Comparison of ENCODE assay signal across 11 cellular contexts in the genomic region with DNA sequence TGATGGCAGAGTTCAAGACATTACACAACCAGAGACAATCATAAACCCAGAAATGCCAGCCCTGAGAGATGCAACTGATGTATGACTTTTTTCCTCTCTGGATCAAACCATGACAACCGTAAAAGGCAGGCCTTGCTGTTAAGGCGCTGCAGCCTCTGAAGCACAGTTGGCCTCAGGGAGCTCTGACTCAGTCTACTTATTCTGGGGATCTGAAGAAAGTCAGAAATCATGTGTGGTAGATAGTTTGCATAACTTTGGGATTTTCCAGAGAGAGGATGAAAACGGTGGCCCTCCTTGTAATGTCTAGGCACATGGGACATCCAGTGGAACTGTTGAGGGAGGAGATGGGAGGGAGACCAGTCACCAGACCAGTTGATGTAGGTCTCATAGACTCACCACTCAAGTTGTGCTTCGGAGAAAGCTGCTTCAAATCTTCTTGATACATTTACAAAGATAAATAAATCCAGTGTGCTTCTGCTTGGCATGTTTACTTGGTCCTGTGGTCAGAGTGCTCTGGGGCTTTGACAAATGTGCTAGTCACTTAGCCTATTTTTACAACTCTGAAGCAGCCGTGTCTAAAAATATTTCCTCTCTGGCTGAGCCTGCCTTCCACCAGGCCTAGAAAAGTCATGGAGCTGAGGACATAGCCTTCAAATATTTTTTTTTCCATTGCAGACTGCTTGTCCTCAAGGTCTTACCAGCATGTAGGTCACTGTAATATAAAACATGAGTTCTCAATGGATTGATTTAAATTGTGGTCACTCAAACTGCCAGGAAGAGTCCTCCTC. TPM values are rescaled to one million over a fixed set of nuclear protein-coding genes. Genes with fewer than 3 reads are reported as not detected.
A peak's percentile ranks its signal among the peaks of the same experiment; 100 is the strongest.
DNase-seq lines count a peak whose midpoint lies in the region; ATAC-seq and TF ChIP-seq lines count a peak whose summit lies in the region.
"Had no signal": no experiment of that assay in that cellular context is flagged by ENCODE, and none has a peak within 500 bp of the region (broad histone marks: within the 10 kb centered on the region; RNA-seq: fewer than 3 reads in every experiment).

No MANE protein-coding gene starts in this region.

- peaks cover 21% of the 10 kb centered on the region for H3K36me3 Mint-ChIP-seq in HFFc6 (ENCODE audit: low read depth)

- peaks cover 69% of the 10 kb centered on the region for H3K4me1 Mint-ChIP-seq in HFFc6 (ENCODE audit: low read depth)

- H3K4me3 Mint-ChIP-seq in HFFc6: peak overlapping the region; percentile 68
- H3K4me3 Mint-ChIP-seq: endodermal cell; naive thymus-derived CD8-positive, alpha-beta T cell had no signal

- TF ChIP-seq CTCF in HFFc6 (IDR thresholded peaks at IDR 0.05): no peak

- H3K27me3 Mint-ChIP-seq in HFFc6 (ENCODE audit: insufficient read depth): no peaks in the 10 kb centered on the region
- H3K27me3 Mint-ChIP-seq: naive thymus-derived CD8-positive, alpha-beta T cell had no signal

- no peaks in the 10 kb centered on the region for H3K9me3 Mint-ChIP-seq in HFFc6
- H3K9me3 Mint-ChIP-seq: naive thymus-derived CD8-positive, alpha-beta T cell had no signal

- no peak for ATAC-seq in HG03521 (IDR thresholded peaks at IDR 0.05; ENCODE audit: unreplicated experiment)
- ATAC-seq: naive thymus-derived CD8-positive, alpha-beta T cell had no signal

- peak; percentile 90 for DNase-seq in HFFc6
- DNase-seq in astrocyte of the hippocampus (ENCODE audit: low read depth, low spot score): peak; percentile 66
- DNase-seq in hepatic stellate cell (ENCODE audit: low spot score): peak; percentile 60
- peak; percentile 76 for DNase-seq in stromal cell of bone marrow (ENCODE audit: low read depth)
- DNase-seq in NCI-H1417 (lab: John Stamatoyannopoulos, UW): no peak
- DNase-seq in NCI-H2081 treated with DMSO at 0.1 percent for 48 hours (lab: John Stamatoyannopoulos, UW): no peak
- DNase-seq in NCI-H748 (lab: John Stamatoyannopoulos, UW; ENCODE audit: unreplicated experiment): no peak
- DNase-seq: endodermal cell; naive thymus-derived CD8-positive, alpha-beta T cell; NCI-H1417 treated with DMSO at 0.1 percent for 48 hours had no signal

- peak overlapping the region; percentile 91 for H3K27ac Mint-ChIP-seq in HFFc6

RNA-seq across cellular contexts. Expression of a gene that starts 7.5 kb away (rescaled TPM):
- total RNA-seq in HFFc6 (2021; fragmentation: NEBNext Ultra II Directional; extraction: Animal tissue kit (Norgen Biotek cat#: 25700)): 10 to 100 TPM; 28.9 to 35.5 (median 32.8) TPM

Comparison
In these comparisons a context has a peak if more than half of its experiments do, and no peak if none do; other contexts are left out.
1. DNase-seq: peak in HFFc6 (single experiment), astrocyte of the hippocampus (single experiment), hepatic stellate cell (single experiment) and stromal cell of bone marrow (single experiment); none in NCI-H1417 (0 of 3), NCI-H2081 treated with DMSO at 0.1 percent for 48 hours (single experiment) and NCI-H748 (single experiment).